1 cellular context compared by ENCODE assay signal in the genomic region with DNA sequence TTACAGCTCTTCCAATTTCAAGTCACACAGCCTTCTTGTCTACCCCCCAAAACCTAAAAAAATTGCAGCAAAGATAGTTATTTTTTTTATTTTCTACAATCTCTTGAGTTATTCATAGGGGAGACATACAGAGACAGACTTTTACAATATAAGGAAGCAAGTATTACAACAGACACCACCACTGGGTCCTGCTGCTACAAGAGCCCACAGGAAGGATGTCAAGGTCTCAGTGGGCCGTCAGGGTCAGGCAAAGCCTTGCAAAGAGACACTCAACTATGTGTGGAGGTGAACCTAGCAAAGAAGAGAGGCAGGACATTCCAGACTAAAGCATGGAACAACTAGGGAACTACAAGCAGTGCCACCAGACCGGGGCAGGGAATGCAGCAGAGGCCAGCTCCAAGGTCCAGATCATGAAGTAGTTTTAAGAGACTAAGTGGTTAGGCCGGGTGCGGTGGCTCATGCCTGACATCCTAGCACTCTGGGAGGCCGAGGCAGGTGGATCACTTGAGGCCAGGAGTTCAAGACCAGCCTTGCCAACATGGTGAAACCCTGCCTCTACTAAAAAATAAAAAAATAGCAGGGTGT.
TF ChIP-seq lines count a peak whose summit lies in the region.

No MANE protein-coding gene starts in this region.

TF ChIP-seq in HepG2, 621 proteins besides CTCF, POLR2A, EP300 and RAD21:
- no peak for TF ChIP-seq ZSCAN20 (CRISPR knock-in tag; IDR thresholded peaks at IDR 0.05; ENCODE audit: borderline replicate concordance)
- TF ChIP-seq HMG20B (CRISPR knock-in tag; conservative IDR thresholded peaks at IDR 0.05), result no peak
- no peak for TF ChIP-seq ZNF549 (CRISPR knock-in tag; IDR thresholded peaks at IDR 0.05)
- TF ChIP-seq ZNF720 (CRISPR knock-in tag; IDR thresholded peaks at IDR 0.05), result no peak
